ENCODE assay signal across 17 cellular contexts in the genomic region with DNA sequence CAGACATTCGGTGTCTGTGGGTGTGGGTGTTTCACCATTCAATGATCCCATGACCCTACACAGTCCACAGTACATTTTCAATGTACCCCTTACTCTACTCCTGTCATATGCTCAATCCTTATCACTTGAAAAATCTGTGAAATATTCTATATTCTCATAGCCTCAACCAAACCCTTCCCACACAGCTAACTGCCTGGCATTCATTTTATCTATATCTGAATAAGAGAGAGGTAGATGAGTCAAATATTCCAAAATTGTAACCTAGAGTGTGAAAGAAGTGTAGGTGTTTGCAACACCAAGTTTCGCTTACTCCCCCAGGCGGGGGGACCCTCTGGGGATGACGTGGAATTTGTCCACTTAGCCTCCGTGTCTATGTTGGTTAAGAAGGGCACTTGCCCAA.
A peak's percentile ranks its signal among the peaks of the same experiment; 100 is the strongest.
DNase-seq lines count a peak whose midpoint lies in the region; ATAC-seq and FAIRE-seq lines count a peak whose summit lies in the region.
"Had no signal": no experiment of that assay in that cellular context is flagged by ENCODE, and none has a peak within 500 bp of the region (broad histone marks: within the 10 kb centered on the region; RNA-seq: fewer than 3 reads in every experiment).

No MANE protein-coding gene starts in this region.

- H3K36me3 ChIP-seq in GM23248 (ENCODE audit: low read depth): no peaks in the 10 kb centered on the region
- H3K36me3 ChIP-seq: BLaER1, thyroid gland had no signal

- no peaks in the 10 kb centered on the region for H3K27me3 Mint-ChIP-seq in activated CD4-positive, alpha-beta T cell treated with anti-CD3 and anti-CD28 coated beads for 36 hours
- H3K27me3 Mint-ChIP-seq in activated CD4-positive, alpha-beta T cell treated with anti-CD3 and anti-CD28 coated beads, Interleukin-2, amount 10 ng/mL, durations not matched to agents 7 days and 5 days: no peaks in the 10 kb centered on the region
- no peaks in the 10 kb centered on the region for H3K27me3 Mint-ChIP-seq in activated T-cell treated with anti-CD3 and anti-CD28 coated beads, Interleukin-2, amount 50 U/mL, for 4 hours (ENCODE audit: low read depth)
- H3K27me3 Mint-ChIP-seq: naive thymus-derived CD4-positive, alpha-beta T cell had no signal

- no peak overlapping the region for H2AFZ ChIP-seq in GM23248

- no peak for FAIRE-seq in GM19239 (lab: Jason Lieb, UNC)
- FAIRE-seq: astrocyte, endometrium, keratinocyte had no signal

- no peak overlapping the region for H3K9ac ChIP-seq in GM23248
- H3K9ac ChIP-seq: BLaER1 had no signal

- H3K27me3 ChIP-seq in GM23248 (replicated peaks; ENCODE audit: insufficient read depth): no peaks in the 10 kb centered on the region
- H3K27me3 ChIP-seq: BLaER1, thyroid gland had no signal

- no peaks in the 10 kb centered on the region for H4K20me1 ChIP-seq in GM23248 (ENCODE audit: insufficient read depth)
- H4K20me1 ChIP-seq: BLaER1 had no signal

- no peaks in the 10 kb centered on the region for H3K36me3 Mint-ChIP-seq in activated CD4-positive, alpha-beta T cell treated with anti-CD3 and anti-CD28 coated beads for 36 hours (ENCODE audit: low read depth)
- H3K36me3 Mint-ChIP-seq in activated CD4-positive, alpha-beta T cell treated with anti-CD3 and anti-CD28 coated beads, Interleukin-2, amount 10 ng/mL, durations not matched to agents 7 days and 5 days (ENCODE audit: low read depth): no peaks in the 10 kb centered on the region
- H3K36me3 Mint-ChIP-seq in activated T-cell treated with anti-CD3 and anti-CD28 coated beads, Interleukin-2, amount 50 U/mL, for 4 hours (ENCODE audit: insufficient read depth): no peaks in the 10 kb centered on the region

- peak; percentile 63 for ATAC-seq in activated CD4-positive, alpha-beta T cell treated with anti-CD3 and anti-CD28 coated beads for 36 hours
- ATAC-seq in activated T-cell treated with anti-CD3 and anti-CD28 coated beads, Interleukin-2, amount 50 U/mL, for 4 hours: peak; percentile 70 to 77
- ATAC-seq: naive thymus-derived CD4-positive, alpha-beta T cell had no signal

- intact Hi-C loops in activated CD4-positive, alpha-beta T cell treated with anti-CD3 and anti-CD28 coated beads for 36 hours (cut with DNase I, micrococcal nuclease): loop anchor here (1.0 to 10.0 kb wide), 11 partner anchors 32 to 1412 kb away; no protein-coding TSS in a partner anchor

- H3K4me1 ChIP-seq in GM23248 (ENCODE audit: insufficient read depth): no peaks in the 10 kb centered on the region
- H3K4me1 ChIP-seq: BLaER1 had no signal

- CTCF ChIA-PET in activated CD4-positive, alpha-beta T cell treated with anti-CD3 and anti-CD28 coated beads for 36 hours (lab: Charles Lee): interaction anchor here (0.6 kb wide), 1 partner anchor 18 kb away, joined by 3 read pairs; no protein-coding TSS in a partner anchor
- CTCF ChIA-PET in activated CD4-positive, alpha-beta T cell treated with anti-CD3 and anti-CD28 coated beads, Interleukin-2, amount 10 ng/mL, durations not matched to agents 7 days and 5 days (lab: Charles Lee): no interaction called here

- no peaks in the 10 kb centered on the region for H3K79me2 ChIP-seq in GM23248 (ENCODE audit: insufficient read depth)

- no peak overlapping the region for H3K4me3 Mint-ChIP-seq in activated CD4-positive, alpha-beta T cell treated with anti-CD3 and anti-CD28 coated beads for 36 hours
- H3K4me3 Mint-ChIP-seq in activated CD4-positive, alpha-beta T cell treated with anti-CD3 and anti-CD28 coated beads, Interleukin-2, amount 10 ng/mL, durations not matched to agents 7 days and 5 days: no peak overlapping the region
- H3K4me3 Mint-ChIP-seq in activated T-cell treated with anti-CD3 and anti-CD28 coated beads, Interleukin-2, amount 50 U/mL, for 4 hours: no peak overlapping the region
- H3K4me3 Mint-ChIP-seq: naive thymus-derived CD4-positive, alpha-beta T cell had no signal

- H3K9me3 ChIP-seq in GM23248 (ENCODE audit: low read depth): no peaks in the 10 kb centered on the region
- H3K9me3 ChIP-seq: thyroid gland had no signal

- H3K9me3 Mint-ChIP-seq in activated CD4-positive, alpha-beta T cell treated with anti-CD3 and anti-CD28 coated beads for 36 hours (ENCODE audit: low read depth): peaks cover 3% of the 10 kb centered on the region
- no peaks in the 10 kb centered on the region for H3K9me3 Mint-ChIP-seq in activated CD4-positive, alpha-beta T cell treated with anti-CD3 and anti-CD28 coated beads, Interleukin-2, amount 10 ng/mL, durations not matched to agents 7 days and 5 days
- H3K9me3 Mint-ChIP-seq in activated T-cell treated with anti-CD3 and anti-CD28 coated beads, Interleukin-2, amount 50 U/mL, for 4 hours: peaks cover 3% of the 10 kb centered on the region

- H3K4me3 ChIP-seq in GM23248: no peak overlapping the region
- H3K4me3 ChIP-seq: BLaER1, thyroid gland had no signal

- in situ Hi-C loops in GM23248 (cut with MboI): no loop called here

- H3K27ac ChIP-seq in GM23248: no peak overlapping the region
- H3K27ac ChIP-seq: BLaER1, thyroid gland had no signal

- WGBS in GM23248 (ENCODE audit: low coverage in 1 of 2, low lambda C conversion rate in 2 of 2, missing lambda C conversion rate in 2 of 2), 2 experiments: 70 to 71% methylated on average over 5 of the region's 5 CpGs

- no peaks in the 10 kb centered on the region for H3K9me2 ChIP-seq in GM23248 (ENCODE audit: insufficient read depth)

- POLR2A ChIA-PET in activated CD4-positive, alpha-beta T cell treated with anti-CD3 and anti-CD28 coated beads for 36 hours (lab: Charles Lee): interaction anchor here (3.2 kb wide), 1 partner anchor 56 kb away, joined by 12 read pairs; no protein-coding TSS in a partner anchor
- POLR2A ChIA-PET in activated CD4-positive, alpha-beta T cell treated with anti-CD3 and anti-CD28 coated beads, Interleukin-2, amount 10 ng/mL, durations not matched to agents 7 days and 5 days (lab: Charles Lee): no interaction called here

- H3F3A ChIP-seq in GM23248 (ENCODE audit: insufficient read depth): no peaks in the 10 kb centered on the region

- peak; percentile 81 for DNase-seq in activated CD4-positive, alpha-beta T cell treated with anti-CD3 and anti-CD28 coated beads for 36 hours
- DNase-seq in activated CD4-positive, alpha-beta T cell treated with anti-CD3 and anti-CD28 coated beads, Interleukin-2, amount 10 ng/mL, durations not matched to agents 7 days and 5 days: no peak
- DNase-seq in activated T-cell treated with anti-CD3 and anti-CD28 coated beads, Interleukin-2, amount 50 U/mL, for 4 hours: no peak
- peak; percentile 37 for DNase-seq in stimulated activated CD4-positive, alpha-beta T cell treated with anti-CD3 and anti-CD28 coated beads, Interleukin-12 subunit alpha, Interleukin-12 subunit beta, amount 100 ng/mL, for 4 hours
- peak; percentile 39 for DNase-seq in stimulated activated CD8-positive, alpha-beta memory T cell treated with anti-CD3 and anti-CD28 coated beads, Interleukin-4, amount 100 ng/mL, for 24 hours (ENCODE audit: low read depth)
- DNase-seq in anterior cingulate cortex (lab: John Stamatoyannopoulos, UW) (no peak), GM23248 (no peak), GM19239 (ENCODE audit: insufficient read length, low spot score) (no peak)
- DNase-seq: GDM1, posterior cingulate gyrus, SW 1271, thyroid gland had no signal

- H3K4me1 Mint-ChIP-seq in activated CD4-positive, alpha-beta T cell treated with anti-CD3 and anti-CD28 coated beads for 36 hours: peaks cover 60% of the 10 kb centered on the region
- peaks cover 12% of the 10 kb centered on the region for H3K4me1 Mint-ChIP-seq in activated CD4-positive, alpha-beta T cell treated with anti-CD3 and anti-CD28 coated beads, Interleukin-2, amount 10 ng/mL, durations not matched to agents 7 days and 5 days
- H3K4me1 Mint-ChIP-seq in activated T-cell treated with anti-CD3 and anti-CD28 coated beads, Interleukin-2, amount 50 U/mL, for 4 hours (ENCODE audit: low read depth): peaks cover 41% of the 10 kb centered on the region

- peak overlapping the region; percentile 92 for H3K27ac Mint-ChIP-seq in activated CD4-positive, alpha-beta T cell treated with anti-CD3 and anti-CD28 coated beads for 36 hours
- no peak overlapping the region for H3K27ac Mint-ChIP-seq in activated CD4-positive, alpha-beta T cell treated with anti-CD3 and anti-CD28 coated beads, Interleukin-2, amount 10 ng/mL, durations not matched to agents 7 days and 5 days

- H3K4me2 ChIP-seq in GM23248 (ENCODE audit: unreplicated experiment): no peak overlapping the region
- H3K4me2 ChIP-seq: BLaER1 had no signal

Comparison
In these comparisons a context has a peak if more than half of its experiments do, and no peak if none do; other contexts are left out.
1. DNase-seq: peak in activated CD4-positive, alpha-beta T cell treated with anti-CD3 and anti-CD28 coated beads for 36 hours (single experiment), stimulated activated CD4-positive, alpha-beta T cell treated with anti-CD3 and anti-CD28 coated beads, Interleukin-12 subunit alpha, Interleukin-12 subunit beta, amount 100 ng/mL, for 4 hours (single experiment) and stimulated activated CD8-positive, alpha-beta memory T cell treated with anti-CD3 and anti-CD28 coated beads, Interleukin-4, amount 100 ng/mL, for 24 hours (single experiment); none in activated CD4-positive, alpha-beta T cell treated with anti-CD3 and anti-CD28 coated beads, Interleukin-2, amount 10 ng/mL, durations not matched to agents 7 days and 5 days (single experiment), activated T-cell treated with anti-CD3 and anti-CD28 coated beads, Interleukin-2, amount 50 U/mL, for 4 hours (single experiment), anterior cingulate cortex (0 of 58), GM23248 (single experiment) and GM19239 (single experiment).